In the genomic region with DNA sequence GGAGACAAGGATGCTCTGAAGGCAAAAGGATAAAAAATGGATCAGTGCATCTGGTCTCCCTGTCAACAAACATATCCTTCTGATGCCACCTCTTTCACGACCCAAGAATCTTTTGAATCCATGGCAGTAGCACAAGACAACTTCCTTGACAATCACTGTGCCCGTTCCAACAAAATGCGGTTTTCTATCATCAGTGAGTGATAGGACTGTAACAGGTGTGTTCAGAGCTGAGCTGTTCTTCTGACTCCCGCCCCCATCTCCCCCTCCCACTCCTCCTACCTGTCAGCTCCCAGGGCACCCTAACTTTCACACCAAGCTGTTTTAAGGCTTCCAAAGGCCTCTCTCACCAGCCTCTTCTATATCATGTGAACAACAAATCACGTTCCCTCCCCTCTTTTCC, we compare ENCODE assay signal across 9 cellular contexts.
DNase-seq lines count a peak whose midpoint lies in the region; ATAC-seq and TF ChIP-seq lines count a peak whose summit lies in the region.
"Had no signal": no experiment of that assay in that cellular context is flagged by ENCODE, and none has a peak within 500 bp of the region (broad histone marks: within the 10 kb centered on the region; RNA-seq: fewer than 3 reads in every experiment).

No MANE protein-coding gene starts in this region.

- TF ChIP-seq CTCF in HCT116 (IDR thresholded peaks at IDR 0.05 in 2 of 3, conservative IDR thresholded peaks at IDR 0.05 in 1 of 3; ENCODE audit: borderline replicate concordance in 1 of 3, insufficient read depth in 1 of 3, low read depth in 2 of 3, low read length in 2 of 3), result no peak
- TF ChIP-seq CTCF in WERI-Rb-1 (IDR thresholded peaks at IDR 0.05; ENCODE audit: low read depth, low read length), result no peak
- TF ChIP-seq CTCF in gastrocnemius medialis (IDR thresholded peaks at IDR 0.05 in 4 of 5, conservative IDR thresholded peaks at IDR 0.05 in 1 of 5), result no peak
- no peak for TF ChIP-seq CTCF in Peyer's patch (IDR thresholded peaks at IDR 0.05)

- DNase-seq in HCT116 (ENCODE audit: low read depth, low spot score), result no peak
- DNase-seq in WERI-Rb-1, result no peak
- DNase-seq in glomerular visceral epithelial cell (ENCODE audit: extremely low spot score), result peak; percentile 22
- no peak for DNase-seq in gastrocnemius medialis
- no peak for DNase-seq in stimulated activated CD8-positive, alpha-beta memory T cell treated with anti-CD3 and anti-CD28 coated beads, Interleukin-4, amount 100 ng/mL, for 48 hours
- no peak for DNase-seq in stimulated activated naive CD4-positive, alpha-beta T cell treated with Interleukin-2 at 50 U/mL for 16 hours (lab: John Stamatoyannopoulos, UW)
- no peak for DNase-seq in Peyer's patch
- DNase-seq in activated CD4-positive, alpha-beta T cell treated with anti-CD3 and anti-CD28 coated beads, Interleukin-2, amount 10 ng/mL, durations not matched to agents 7 days and 5 days, result no peak
- DNase-seq: activated naive CD4-positive, alpha-beta T cell treated with anti-CD3 and anti-CD28 coated beads, Interleukin-2, amount 50 U/mL, for 16 hours had no signal

- peaks cover 78% of the 10 kb centered on the region for H3K79me2 ChIP-seq in HCT116 (ENCODE audit: insufficient read depth, low read length)

- in situ Hi-C loops in gastrocnemius medialis (cut with MboI; ENCODE audit: low sequenced_read_pairs in 4 of 4), result no loop called here

- intact Hi-C loops in HCT116 (cut with micrococcal nuclease) (no loop called here), gastrocnemius medialis (cut with DNase I; ENCODE audit: low total_unique reads) (loop anchor here (1.0 to 5.0 kb wide), 2 partner anchors 42 to 73 kb away; no protein-coding TSS in a partner anchor)

- POLR2A ChIA-PET in HCT116 (lab: Charles Lee), result interaction anchor here (1.5 kb wide), 1 partner anchor 11 kb away, joined by 5 read pairs; no protein-coding TSS in a partner anchor
- POLR2A ChIA-PET in activated CD4-positive, alpha-beta T cell treated with anti-CD3 and anti-CD28 coated beads, Interleukin-2, amount 10 ng/mL, durations not matched to agents 7 days and 5 days (lab: Charles Lee), result no interaction called here

- CTCF ChIA-PET in HCT116 (lab: Charles Lee), result interaction anchor here (1.0 kb wide), 1 partner anchor 8 kb away, joined by 3 read pairs; no protein-coding TSS in a partner anchor
- CTCF ChIA-PET in activated CD4-positive, alpha-beta T cell treated with anti-CD3 and anti-CD28 coated beads, Interleukin-2, amount 10 ng/mL, durations not matched to agents 7 days and 5 days (lab: Charles Lee), result interaction anchor here (0.5 kb wide), 1 partner anchor 15 kb away, joined by 3 read pairs; no protein-coding TSS in a partner anchor

- RAD21 ChIA-PET in HCT116 (lab: Charles Lee; ENCODE audit: low non-redundant PET in 1 of 2, low total read pairs in 2 of 2, uncharacterized antibody in 2 of 2, unreplicated experiment in 2 of 2), result no interaction called here

- no TSS peak for BruUV-seq in HCT116 (replicated peaks; lab: Mats Ljungman, UMichigan)

- H3K27me3 Mint-ChIP-seq in activated CD4-positive, alpha-beta T cell treated with anti-CD3 and anti-CD28 coated beads, Interleukin-2, amount 10 ng/mL, durations not matched to agents 7 days and 5 days, result peaks cover 15% of the 10 kb centered on the region

- no peaks in the 10 kb centered on the region for H3K27me3 ChIP-seq in HCT116 (ENCODE audit: insufficient read depth, low read length)
- H3K27me3 ChIP-seq in WERI-Rb-1 (ENCODE audit: insufficient read depth, low read depth, severe bottlenecking), result no peaks in the 10 kb centered on the region
- no peaks in the 10 kb centered on the region for H3K27me3 ChIP-seq in gastrocnemius medialis
- H3K27me3 ChIP-seq in Peyer's patch, result no peaks in the 10 kb centered on the region

- no peaks in the 10 kb centered on the region for H3K36me3 Mint-ChIP-seq in activated CD4-positive, alpha-beta T cell treated with anti-CD3 and anti-CD28 coated beads, Interleukin-2, amount 10 ng/mL, durations not matched to agents 7 days and 5 days (ENCODE audit: low read depth)

- no peak overlapping the region for H3K4me3 Mint-ChIP-seq in activated CD4-positive, alpha-beta T cell treated with anti-CD3 and anti-CD28 coated beads, Interleukin-2, amount 10 ng/mL, durations not matched to agents 7 days and 5 days

- H3K9me3 ChIP-seq in HCT116 (ENCODE audit: control insufficient read depth in 1 of 2, insufficient read depth in 1 of 2, low read depth in 1 of 2, low read length in 2 of 2) (no peaks in the 10 kb centered on the region), WERI-Rb-1 (ENCODE audit: severe bottlenecking) (no peaks in the 10 kb centered on the region), gastrocnemius medialis (no peaks in the 10 kb centered on the region), Peyer's patch (no peaks in the 10 kb centered on the region)

- no peak overlapping the region for H3K27ac ChIP-seq in HCT116 (ENCODE audit: low read depth, low read length)
- peak overlapping the region; percentile 77 for H3K27ac ChIP-seq in WERI-Rb-1
- H3K27ac ChIP-seq in gastrocnemius medialis, result peak overlapping the region; percentile 71 to 88 (median 75)
- peak overlapping the region in 2 of 4 donors; percentile 5 to 11 for H3K27ac ChIP-seq in Peyer's patch

- H3K9me3 Mint-ChIP-seq in activated CD4-positive, alpha-beta T cell treated with anti-CD3 and anti-CD28 coated beads, Interleukin-2, amount 10 ng/mL, durations not matched to agents 7 days and 5 days, result no peaks in the 10 kb centered on the region

- H3K9me2 ChIP-seq in HCT116 (ENCODE audit: insufficient read depth), result no peaks in the 10 kb centered on the region

- ATAC-seq in HCT116, result no peak
- peak; percentile 15 to 16 for ATAC-seq in gastrocnemius medialis

- no peak overlapping the region for H3K9ac ChIP-seq in HCT116 (ENCODE audit: low read length)

- peaks cover 17 to 22% of the 10 kb centered on the region in 2 experiments for H3K4me1 ChIP-seq in HCT116 (ENCODE audit: control insufficient read depth in 1 of 2, insufficient read depth in 2 of 2, low read length in 2 of 2)
- peaks cover 43 to 69% of the 10 kb centered on the region in 2 donors for H3K4me1 ChIP-seq in gastrocnemius medialis
- H3K4me1 ChIP-seq in Peyer's patch, result peaks cover 0 to 23% (median 0%) of the 10 kb centered on the region in 4 donors

- H4K20me1 ChIP-seq in HCT116 (ENCODE audit: insufficient read depth), result no peaks in the 10 kb centered on the region

- H3K27ac Mint-ChIP-seq in activated CD4-positive, alpha-beta T cell treated with anti-CD3 and anti-CD28 coated beads, Interleukin-2, amount 10 ng/mL, durations not matched to agents 7 days and 5 days, result no peak overlapping the region

- H3K4me2 ChIP-seq in HCT116 (ENCODE audit: low read length), result peak overlapping the region; percentile 40

- H3K4me3 ChIP-seq in HCT116 (replicated peaks in 1 of 2; ENCODE audit: low read depth in 1 of 2, low read length in 2 of 2) (no peak overlapping the region), WERI-Rb-1 (ENCODE audit: low read depth, low read length) (peak overlapping the region; percentile 11; the same call in 1 of the 2 replicates), gastrocnemius medialis (peak overlapping the region; percentile 1 to 34 (median 22)), Peyer's patch (peak overlapping the region in 1 of 4 donors; percentile 2)

- H3K36me3 ChIP-seq in HCT116 (ENCODE audit: control insufficient read depth in 1 of 2, insufficient read depth in 2 of 2, low read length in 2 of 2) (no peaks in the 10 kb centered on the region), WERI-Rb-1 (no peaks in the 10 kb centered on the region), gastrocnemius medialis (no peaks in the 10 kb centered on the region), Peyer's patch (no peaks in the 10 kb centered on the region)

- no peak overlapping the region for H2AFZ ChIP-seq in HCT116 (ENCODE audit: low read depth, low read length, poor library complexity, severe bottlenecking)

- TF ChIP-seq RAD21 in HCT116 (IDR thresholded peaks at IDR 0.05; ENCODE audit: low read depth), result no peak

- TF ChIP-seq POLR2A in HCT116 (IDR thresholded peaks at IDR 0.05; ENCODE audit: borderline replicate concordance, extremely low read depth, insufficient read depth, insufficient read length), result no peak
- no peak for TF ChIP-seq POLR2A in gastrocnemius medialis (IDR thresholded peaks at IDR 0.05)
- TF ChIP-seq POLR2A in Peyer's patch (IDR thresholded peaks at IDR 0.05), result no peak

- H3K4me1 Mint-ChIP-seq in activated CD4-positive, alpha-beta T cell treated with anti-CD3 and anti-CD28 coated beads, Interleukin-2, amount 10 ng/mL, durations not matched to agents 7 days and 5 days, result peaks cover 3% of the 10 kb centered on the region

TF ChIP-seq in HCT116, 20 proteins besides CTCF, POLR2A, EP300 and RAD21:
- no peak for TF ChIP-seq ELF1 (IDR thresholded peaks at IDR 0.05; ENCODE audit: borderline replicate concordance, low read depth)
TF ChIP-seq in HCT116: peak in this region for 0.

Comparison
In these comparisons a context has a peak if more than half of its experiments do, and no peak if none do; other contexts are left out.
1. H3K4me3 ChIP-seq: peak in WERI-Rb-1 (single experiment) and gastrocnemius medialis (4 of 4); none in HCT116 (0 of 2).